Comparison of ENCODE assay signal across 18 cellular contexts in the genomic region with DNA sequence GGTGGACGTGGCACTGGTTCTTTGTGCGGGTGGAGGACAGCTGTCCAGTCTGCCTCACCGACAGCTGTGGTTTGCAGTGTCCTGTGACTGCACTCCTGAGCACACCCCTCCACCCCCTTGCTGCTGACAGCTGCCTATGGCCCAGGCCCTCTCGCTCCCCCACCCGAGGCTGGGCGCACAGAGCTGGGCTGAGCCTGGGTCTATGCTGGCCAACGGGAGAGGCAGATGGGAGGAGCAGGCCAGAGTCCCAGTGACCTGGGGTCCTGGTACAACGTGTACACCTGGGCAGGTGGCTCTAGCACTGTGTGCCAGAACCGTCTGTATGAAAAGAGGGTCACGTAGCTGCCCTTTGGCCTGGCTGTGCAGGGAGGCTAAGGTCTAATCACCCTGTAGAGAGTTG. TPM values are rescaled to one million over a fixed set of nuclear protein-coding genes. Genes with fewer than 3 reads are reported as not detected.
DNase-seq lines count a peak whose midpoint lies in the region; ATAC-seq, FAIRE-seq and TF ChIP-seq lines count a peak whose summit lies in the region.
"Had no signal": no experiment of that assay in that cellular context is flagged by ENCODE, and none has a peak within 500 bp of the region (broad histone marks: within the 10 kb centered on the region; RNA-seq: fewer than 3 reads in every experiment).

No MANE protein-coding gene starts in this region.

- intact Hi-C loops in pancreas (cut with DNase I) = no loop called here

- peak overlapping the region; percentile 46 for H3K4me2 ChIP-seq in hepatocyte
- H3K4me2 ChIP-seq in osteoblast (ENCODE audit: insufficient read depth, low read length) = no peak overlapping the region

- TF ChIP-seq CTCF in hepatocyte (IDR thresholded peaks at IDR 0.05; ENCODE audit: poor library complexity) (no peak), osteoblast (IDR thresholded peaks at IDR 0.05; ENCODE audit: extremely low read depth, low read depth, low read length) (no peak), pancreas (IDR thresholded peaks at IDR 0.05) (no peak)

- H3K4me1 ChIP-seq in hepatocyte (ENCODE audit: insufficient read depth) (peaks cover 29% of the 10 kb centered on the region), osteoblast (ENCODE audit: insufficient read depth, low read length) (peaks cover 22% of the 10 kb centered on the region), pancreas (peaks cover 4 to 9% (median 6%) of the 10 kb centered on the region in 3 donors)

- H3K27me3 ChIP-seq in hepatocyte (no peaks in the 10 kb centered on the region), osteoblast (ENCODE audit: insufficient read depth, low read length) (no peaks in the 10 kb centered on the region), pancreas (no peaks in the 10 kb centered on the region)
- H3K27me3 ChIP-seq: colonic mucosa had no signal

- H3K4me3 ChIP-seq in hepatocyte (no peak overlapping the region), osteoblast (ENCODE audit: insufficient read depth, low read length) (no peak overlapping the region), pancreas (no peak overlapping the region)
- H3K4me3 ChIP-seq: colonic mucosa had no signal

- ATAC-seq in GM21576 (IDR thresholded peaks at IDR 0.05; ENCODE audit: unreplicated experiment) (no peak), pancreas (no peak)
- ATAC-seq: natural killer cell treated with Interleukin-12 subunit alpha and Interleukin-12 subunit beta and Interleukin-15 and Interleukin-18, amount 100 ng/mL, for 72 hours had no signal

- H3K27ac ChIP-seq in hepatocyte = peak overlapping the region; percentile 48
- H3K27ac ChIP-seq in osteoblast (ENCODE audit: low read depth, low read length) = peak overlapping the region; percentile 57
- H3K27ac ChIP-seq in pancreas = no peak overlapping the region
- H3K27ac ChIP-seq: 22Rv1, colonic mucosa had no signal

- H3K36me3 ChIP-seq in hepatocyte (replicated peaks; ENCODE audit: insufficient read depth, low read depth) (no peaks in the 10 kb centered on the region), osteoblast (ENCODE audit: insufficient read depth, low read length) (no peaks in the 10 kb centered on the region), pancreas (no peaks in the 10 kb centered on the region)
- H3K36me3 ChIP-seq: colonic mucosa had no signal

- H3K79me2 ChIP-seq in hepatocyte (peaks cover 24% of the 10 kb centered on the region), osteoblast (ENCODE audit: insufficient read depth, low read length) (peaks cover 6% of the 10 kb centered on the region)

- peaks cover 6% of the 10 kb centered on the region for H4K20me1 ChIP-seq in hepatocyte (ENCODE audit: insufficient read depth, poor library complexity, severe bottlenecking)
- peaks cover 4% of the 10 kb centered on the region for H4K20me1 ChIP-seq in osteoblast (ENCODE audit: insufficient read depth, low read length)

- no peaks in the 10 kb centered on the region for H3K9me2 ChIP-seq in hepatocyte (replicated peaks; ENCODE audit: insufficient read depth)

- H2AFZ ChIP-seq in hepatocyte (no peak overlapping the region), osteoblast (ENCODE audit: low read length) (no peak overlapping the region)

- DNase-seq in NCI-H82 (lab: John Stamatoyannopoulos, UW) (peak; percentile 22), NCI-H82 treated with DMSO at 0.1 percent for 48 hours (lab: John Stamatoyannopoulos, UW; ENCODE audit: unreplicated experiment) (no peak), hepatocyte (ENCODE audit: low spot score) (no peak), osteoblast (ENCODE audit: insufficient read length, low spot score, missing footprints) (no peak), NCI-H1930 (lab: John Stamatoyannopoulos, UW) (no peak), OCI-M1 (lab: John Stamatoyannopoulos, UW) (no peak), pancreas (no peak)
- DNase-seq: activated CD4-positive, alpha-beta T cell treated with anti-CD3 and anti-CD28 coated beads, Interleukin-2, amount 50 U/mL, for 1 hour; activated T-cell treated with anti-CD3 and anti-CD28 coated beads, Interleukin-2, amount 50 U/mL, for 1 hour; C1 segment of cervical spinal cord; DMS79; erythroblast; GOT3; stimulated activated naive CD4-positive, alpha-beta T cell had no signal

- no peak for FAIRE-seq in pancreas (lab: Jason Lieb, UNC)

- WGBS in hepatocyte (ENCODE audit: low lambda C conversion rate, missing lambda C conversion rate) = 82% methylated on average over 10 of the region's 10 CpGs
- 79 to 83% methylated on average over 10 of the region's 10 CpGs for WGBS in pancreas, 2 donors

- H3K9me3 ChIP-seq in hepatocyte (ENCODE audit: low read depth) (no peaks in the 10 kb centered on the region), osteoblast (ENCODE audit: low read depth, low read length) (no peaks in the 10 kb centered on the region), pancreas (no peaks in the 10 kb centered on the region)
- H3K9me3 ChIP-seq: colonic mucosa had no signal

RNA-seq across cellular contexts. Expression of a gene that starts 30.5 kb away (rescaled TPM):
- total RNA-seq in hepatocyte (15.8 and 27.1 TPM in 2 replicates), osteoblast (15.6 and 19.4 TPM in 2 replicates), pancreas (10 to 100 TPM in 3 of 6 donors, 1 to 10 TPM in 3; 4.7 to 13.2 (median 8.6) TPM)
- polyA plus RNA-seq in hepatocyte (49.7 and 60.0 TPM in 2 replicates), pancreas (10 to 100 TPM; 11.6 to 16.4 TPM)

Comparison
In these comparisons a context has a peak if more than half of its experiments do, and no peak if none do; other contexts are left out.
1. H3K27ac ChIP-seq: peak in hepatocyte (single experiment) and osteoblast (single experiment); none in pancreas (0 of 4).